In genomic region chr2:131140581-131140980, GRCh38 we compare ENCODE assay signal across 15 cellular contexts.
"Had no signal": no experiment of that assay in that cellular context is flagged by ENCODE, and none has a peak within 500 bp of the region (broad histone marks: within the 10 kb centered on the region; RNA-seq: fewer than 3 reads in every experiment).

No MANE protein-coding gene starts in this region.

- H3K4me3 ChIP-seq: ascending aorta, lung, suprapubic skin had no signal

- H3K9me3 Mint-ChIP-seq: mesothelial cell of epicardium; nephron progenitor cell; stimulated activated naive CD8-positive, alpha-beta T cell treated with anti-CD3 and anti-CD28 coated beads, Interleukin-15, amount 100 ng/mL, for 72 hours; type B pancreatic cell had no signal

- H3K27ac Mint-ChIP-seq: mesothelial cell of epicardium, nephron progenitor cell, progenitor cell of endocrine pancreas, type B pancreatic cell had no signal

- H3K27me3 ChIP-seq: ascending aorta, suprapubic skin had no signal

- H3K4me1 Mint-ChIP-seq: mesothelial cell of epicardium, nephron progenitor cell had no signal

- ATAC-seq: esophagus mucosa; stimulated activated naive CD8-positive, alpha-beta T cell treated with anti-CD3 and anti-CD28 coated beads, Interleukin-15, amount 100 ng/mL, for 72 hours had no signal

- H3K4me1 ChIP-seq: ascending aorta, suprapubic skin had no signal

- H3K4me3 Mint-ChIP-seq: mesothelial cell of epicardium; nephron progenitor cell; stimulated activated naive CD8-positive, alpha-beta T cell treated with anti-CD3 and anti-CD28 coated beads, Interleukin-15, amount 100 ng/mL, for 72 hours; type B pancreatic cell had no signal

- DNase-seq: activated CD4-positive, alpha-beta T cell treated with anti-CD3 and anti-CD28 coated beads for 1 hour; activated naive CD4-positive, alpha-beta T cell; cortex of kidney; effector CD4-positive, alpha-beta T cell; nephron progenitor cell; stimulated activated naive CD8-positive, alpha-beta T cell treated with anti-CD3 and anti-CD28 coated beads, Interleukin-15, amount 100 ng/mL, for 72 hours; SW 1271; WERI-Rb-1 had no signal

- H3K9me3 ChIP-seq: ascending aorta, suprapubic skin had no signal

- H3K27me3 Mint-ChIP-seq: progenitor cell of endocrine pancreas; stimulated activated naive CD8-positive, alpha-beta T cell treated with anti-CD3 and anti-CD28 coated beads, Interleukin-15, amount 100 ng/mL, for 72 hours; type B pancreatic cell had no signal

- H3K27ac ChIP-seq: ascending aorta, suprapubic skin, WERI-Rb-1 had no signal
